ENCODE assay signal across 11 cellular contexts in the genomic region with DNA sequence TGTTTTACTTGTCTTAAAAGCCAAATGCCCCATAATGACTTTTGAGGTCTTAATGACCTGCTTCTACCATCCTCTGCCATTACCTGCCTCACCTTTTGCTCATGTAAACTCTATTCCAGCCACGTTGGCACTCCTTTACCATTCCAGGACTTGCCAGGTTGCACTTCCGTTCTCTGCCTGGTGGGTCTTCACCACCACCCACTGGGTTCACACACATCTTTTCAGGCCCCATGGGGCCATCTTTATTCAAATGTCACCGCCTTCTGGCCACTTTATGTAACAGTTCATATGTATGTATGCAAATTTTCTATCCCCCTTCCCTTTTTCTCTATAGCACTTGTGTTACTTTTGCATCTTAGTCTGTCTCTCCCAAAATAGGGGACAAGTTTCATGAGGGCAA. TPM values are rescaled to one million over a fixed set of nuclear protein-coding genes. Genes with fewer than 3 reads are reported as not detected.
A peak's percentile ranks its signal among the peaks of the same experiment; 100 is the strongest.
DNase-seq lines count a peak whose midpoint lies in the region; ATAC-seq, FAIRE-seq and TF ChIP-seq lines count a peak whose summit lies in the region.
"Had no signal": no experiment of that assay in that cellular context is flagged by ENCODE, and none has a peak within 500 bp of the region (broad histone marks: within the 10 kb centered on the region; RNA-seq: fewer than 3 reads in every experiment).

No MANE protein-coding gene starts in this region.

- in situ Hi-C loops in IMR-90 (cut with MboI; ENCODE audit: low sequenced_read_pairs) (no loop called here), GM12878 (cut with MboI) (no loop called here)

- H2AFZ ChIP-seq in IMR-90 (replicated peaks; ENCODE audit: low read length, poor library complexity) (no peak overlapping the region), GM12878 (ENCODE audit: control insufficient read depth, low read depth, low read length) (no peak overlapping the region)

- no peak overlapping the region for H2BK20ac ChIP-seq in IMR-90 (ENCODE audit: low read depth, low read length)

- H3K27me3 ChIP-seq in IMR-90 (ENCODE audit: control insufficient read depth, insufficient read depth, low read length) (no peaks in the 10 kb centered on the region), GM12878 (replicated peaks in 1 of 2; ENCODE audit: control insufficient read depth in 2 of 2, insufficient read depth in 2 of 2, low read length in 1 of 2) (no peaks in the 10 kb centered on the region)

- peaks cover 6 to 25% (median 11%) of the 10 kb centered on the region in 3 donors for H3K4me1 Mint-ChIP-seq in naive B cell

- H2BK5ac ChIP-seq in IMR-90 (ENCODE audit: low read depth, low read length, poor library complexity, severe bottlenecking) = no peak overlapping the region

- peaks cover 56 to 72% of the 10 kb centered on the region in 2 experiments for H3K79me1 ChIP-seq in IMR-90 (ENCODE audit: low read depth in 1 of 2, low read length in 2 of 2)

- no peak overlapping the region for H4K8ac ChIP-seq in IMR-90 (ENCODE audit: low read depth in 2 of 2, low read length in 2 of 2)

- H3K9me3 ChIP-seq in IMR-90 (ENCODE audit: control insufficient read depth, insufficient read depth, low read length) = no peaks in the 10 kb centered on the region
- H3K9me3 ChIP-seq in GM12878 (replicated peaks; ENCODE audit: control insufficient read depth, insufficient read depth, low read length) = no peaks in the 10 kb centered on the region

- no peak overlapping the region for H3K14ac ChIP-seq in IMR-90 (replicated peaks; ENCODE audit: low read depth, low read length)

- BruUV-seq in IMR-90 (replicated peaks; lab: Mats Ljungman, UMichigan) = no TSS peak
- BruUV-seq in GM12878 (replicated peaks; lab: Mats Ljungman, UMichigan) = no TSS peak

- H3K79me2 ChIP-seq in GM12878 (ENCODE audit: control insufficient read depth, insufficient read depth, low read length) = no peaks in the 10 kb centered on the region

- H3K9me1 ChIP-seq in IMR-90 (ENCODE audit: insufficient read depth, low read length) = peaks cover 21% of the 10 kb centered on the region; the same call in 1 of the 2 replicates

- H3K4me2 ChIP-seq in IMR-90 (ENCODE audit: low read depth, low read length) = no peak overlapping the region
- no peak overlapping the region for H3K4me2 ChIP-seq in GM12878 (ENCODE audit: control insufficient read depth, insufficient read depth)

- H3K23ac ChIP-seq in IMR-90 (ENCODE audit: low read depth, low read length) = no peak overlapping the region

- no peaks in the 10 kb centered on the region for H3K27me3 Mint-ChIP-seq in naive B cell

- H3K4ac ChIP-seq in IMR-90 (ENCODE audit: low read depth, low read length) = no peak overlapping the region

- H4K20me1 ChIP-seq in IMR-90 (ENCODE audit: insufficient read depth, low read length) = peaks cover 42% of the 10 kb centered on the region; the same call in 1 of the 2 replicates
- no peaks in the 10 kb centered on the region for H4K20me1 ChIP-seq in GM12878 (ENCODE audit: control insufficient read depth, insufficient read depth)

- H2AK5ac ChIP-seq in IMR-90 (ENCODE audit: low read depth, low read length) = no peak overlapping the region

- no peak overlapping the region for H3K9ac ChIP-seq in IMR-90 (ENCODE audit: low read depth, low read length)
- H3K9ac ChIP-seq in GM12878 (ENCODE audit: control insufficient read depth, insufficient read depth, low read length) = no peak overlapping the region

- POLR2A ChIA-PET in IMR-90 (lab: Charles Lee; ENCODE audit: unreplicated experiment) = no interaction called here
- POLR2A ChIA-PET in GM12878 (lab: Charles Lee) = interaction anchor here (1.2 kb wide), 1 partner anchor 63 kb away, joined by 3 read pairs; no protein-coding TSS in a partner anchor

- intact Hi-C loops in IMR-90 (cut with micrococcal nuclease) (loop anchor here (2.0 kb wide), 1 partner anchor 238 kb away; no protein-coding TSS in a partner anchor), GM12878 (cut with micrococcal nuclease; ENCODE audit: unreplicated experiment) (no loop called here)

- H3K36me3 ChIP-seq in IMR-90 (ENCODE audit: control insufficient read depth, insufficient read depth, low read length) (peaks cover 79% of the 10 kb centered on the region), GM12878 (ENCODE audit: control insufficient read depth in 2 of 2, insufficient read depth in 2 of 2, low read length in 1 of 2) (peaks cover 56 to 69% of the 10 kb centered on the region in 2 experiments)

- no peak overlapping the region for H4K5ac ChIP-seq in IMR-90 (ENCODE audit: low read depth, low read length)

- H3K9me3 Mint-ChIP-seq in naive B cell = no peaks in the 10 kb centered on the region

- no peak overlapping the region for H4K91ac ChIP-seq in IMR-90 (ENCODE audit: insufficient read depth, low read depth, low read length)

- TF ChIP-seq POLR2A in IMR-90 (IDR thresholded peaks at IDR 0.05; ENCODE audit: low read depth, low read length) = no peak
- no peak for TF ChIP-seq POLR2A in GM12878 (IDR thresholded peaks at IDR 0.05; ENCODE audit: low read depth, low read length)

- H2AK9ac ChIP-seq in IMR-90 (replicated peaks; ENCODE audit: low read depth, low read length, poor library complexity) = no peak overlapping the region

- SMC1A ChIA-PET in GM12878 (lab: Charles Lee; ENCODE audit: uncharacterized antibody, unreplicated experiment) = interaction anchor here (1.3 to 1.6 kb wide), 4 partner anchors 10 to 117 kb away, joined by 4 read pairs; no protein-coding TSS in a partner anchor

- WGBS in IMR-90 (ENCODE audit: extremely low coverage in 2 of 2, insufficient read length in 1 of 2), 2 experiments = 67% methylated on average over 1 of the region's 3 CpGs; no CpG with 5 or more reads in 1 of the 2 experiments
- 14% methylated on average over 3 of the region's 3 CpGs for WGBS in GM12878 (ENCODE audit: insufficient coverage, insufficient replicate concordance, low lambda C conversion rate, missing lambda C conversion rate)

- H3K27ac ChIP-seq in IMR-90 (ENCODE audit: insufficient read depth, low read length) (no peak overlapping the region), GM12878 (ENCODE audit: control insufficient read depth, insufficient read depth) (no peak overlapping the region)

- dilution Hi-C loops in IMR-90 (cut with HindIII; ENCODE audit: low sequenced_read_pairs, unreplicated experiment) = no loop called here

- TF ChIP-seq CTCF in IMR-90 (conservative IDR thresholded peaks at IDR 0.05; ENCODE audit: low read depth, low read length) (0 out of 2 replicates have a peak, but pooled peaks have one; percentile 9), GM12878 (IDR thresholded peaks at IDR 0.05 in 2 of 3, conservative IDR thresholded peaks at IDR 0.05 in 1 of 3; ENCODE audit: control insufficient read depth in 2 of 3, extremely low read depth in 1 of 3, insufficient read depth in 1 of 3, low read depth in 3 of 3, low read length in 3 of 3) (peak in 2 of 3 experiments; percentile 12 to 26; a peak in 3 of 6 replicates)

- TF ChIP-seq RAD21 in IMR-90 (IDR thresholded peaks at IDR 0.05; ENCODE audit: low read length) (peak; percentile 21; the same call in 1 of the 2 replicates), GM12878 (IDR thresholded peaks at IDR 0.05; ENCODE audit: insufficient read depth, low read depth, low read length) (peak; percentile 46; the same call in 1 of the 2 replicates)

- FAIRE-seq in GM12878 (lab: Jason Lieb, UNC) = no peak

- H3K56ac ChIP-seq in IMR-90 (ENCODE audit: extremely low read depth, insufficient read depth, low read length) = no peak overlapping the region

- no peak overlapping the region for H3K4me3 Mint-ChIP-seq in naive B cell

- H2BK15ac ChIP-seq in IMR-90 (ENCODE audit: low read depth, low read length) = no peak overlapping the region

- peaks cover 34 to 43% of the 10 kb centered on the region in 2 donors for H3K36me3 Mint-ChIP-seq in naive B cell

- no peak overlapping the region for H3K4me3 ChIP-seq in IMR-90 (ENCODE audit: insufficient read depth, low read depth, low read length)
- H3K4me3 ChIP-seq in GM12878 = no peak overlapping the region

- CTCF ChIA-PET in IMR-90 (lab: Yijun Ruan, JAX) = interaction anchor here (0.6 kb wide), 1 partner anchor 92 kb away, joined by 3 read pairs; no protein-coding TSS in a partner anchor
- CTCF ChIA-PET in GM12878 (lab: Yijun Ruan, JAX) = interaction anchor here (0.7 kb wide), 1 partner anchor 8 kb away, joined by 3 read pairs; no protein-coding TSS in a partner anchor

- DNase-seq in DMS53 (lab: John Stamatoyannopoulos, UW) = peak; percentile 31
- no peak for DNase-seq in DMS53 treated with DMSO at 0.1 percent for 48 hours (lab: John Stamatoyannopoulos, UW; ENCODE audit: unreplicated experiment)
- no peak for DNase-seq in IMR-90
- DNase-seq in GM12878 (ENCODE audit: low read depth, low spot score) = no peak
- DNase-seq in naive B cell = peak; percentile 11
- no peak for DNase-seq in NCI-H446 (lab: John Stamatoyannopoulos, UW)
- no peak for DNase-seq in pons (ENCODE audit: low spot score)
- DNase-seq: activated CD4-positive, alpha-beta T cell treated with anti-CD3 and anti-CD28 coated beads for 4 hours; cortex of kidney; stimulated activated CD4-positive, alpha-beta T cell treated with anti-CD3 and anti-CD28 coated beads, Interleukin-4, amount 100 ng/mL, for 1 hour had no signal

- TF ChIP-seq EP300 in GM12878 (IDR thresholded peaks at IDR 0.05; ENCODE audit: borderline replicate concordance in 1 of 2, control insufficient read depth in 1 of 2, low read depth in 2 of 2, low read length in 2 of 2) = no peak

- H3K4me1 ChIP-seq in IMR-90 (ENCODE audit: control insufficient read depth, insufficient read depth, low read length) = no peaks in the 10 kb centered on the region
- 0 out of 2 replicates have a peak, but pooled peaks cover 4% of the 10 kb centered on the region for H3K4me1 ChIP-seq in GM12878 (ENCODE audit: control insufficient read depth, insufficient read depth, low read length)

- ATAC-seq in IMR-90 (ENCODE audit: low read depth) (no peak), GM12878 (peak; percentile 77), naive B cell (ENCODE audit: low read depth in 2 of 2) (peak; percentile 66 to 71), GM21360 (IDR thresholded peaks at IDR 0.05; ENCODE audit: unreplicated experiment) (no peak)

- no peak overlapping the region for H2BK120ac ChIP-seq in IMR-90 (ENCODE audit: low read depth, low read length)

- H3K18ac ChIP-seq in IMR-90 (ENCODE audit: low read depth, low read length) = no peak overlapping the region

- RAD21 ChIA-PET in GM12878 (lab: Charles Lee; ENCODE audit: unreplicated experiment) = interaction anchor here (1.0 kb wide), 1 partner anchor 57 kb away, joined by 3 read pairs; no protein-coding TSS in a partner anchor

- H3K27ac Mint-ChIP-seq in naive B cell = peak overlapping the region in 4 of 6 donors; percentile 36 to 84 (median 63)

RNA-seq across cellular contexts. Expression of a gene that starts 57.7 kb away (rescaled TPM):
- total RNA-seq in IMR-90 (2012; rRNA removed) (225 and 230 TPM in 2 replicates), GM12878 (2014; rRNA removed) (74.9 and 80.2 TPM in 2 replicates), GM12878 (2014; rRNA removed; fragmentation: Illumina TruSeq; extraction: Trizol) (31.7 and 33.3 TPM in 2 replicates), GM12878 (2021) (120 and 133 TPM in 2 replicates)
- polyA plus RNA-seq in IMR-90 (2012; rRNA removed) (148 and 166 TPM in 2 replicates), GM12878 (2011; rRNA removed) (25.3 and 35.5 TPM in 2 replicates), GM12878 (2014; fragmentation: Illumina TruSeq; extraction: Trizol) (87.0 and 91.5 TPM in 2 replicates), GM12878 (2014; fragmentation: Nextera tagmentation; extraction: Ambion mirVana) (1 to 10 TPM; 3.7 to 5.1 TPM), GM12878 (2014; rRNA removed) (44.6 and 48.0 TPM in 2 replicates), GM12878 (2016; fragmentation: Nextera tagmentation; extraction: Ambion mirVana) (10 to 100 TPM; 23.7 to 29.1 TPM), naive B cell (ENCODE audit: low read depth in 6 of 6) (1 to 10 TPM; 1.6 to 3.8 (median 2.8) TPM)
- polyA plus RNA-seq in IMR-90 (2012; cell fraction: cytosol; rRNA removed) = 96.0 and 107 TPM in 2 replicates
- 278 and 358 TPM in 2 replicates for polyA plus RNA-seq in IMR-90 (2012; cell fraction: nucleus; rRNA removed; ENCODE audit: low replicate concordance)
- total RNA-seq in GM12878 (2013; cell fraction: nucleolus; rRNA removed) = 177 and 186 TPM in 2 replicates
- 57.9 TPM for polyA plus RNA-seq in GM12878 (2011; ENCODE audit: low read depth)
- polyA plus RNA-seq in GM12878 (2011; cell fraction: cytosol; rRNA removed) = 20.9 and 28.4 TPM in 2 replicates
- polyA plus RNA-seq in GM12878 (2011; cell fraction: nucleus; rRNA removed) = 107 and 121 TPM in 2 replicates
- 65.9 and 70.6 TPM in 2 replicates for polyA plus RNA-seq in GM12878 (2012)
- 53.8 and 71.5 TPM in 2 replicates for polyA minus RNA-seq in GM12878 (2011; rRNA and poly(A)+ RNA removed)
- polyA minus RNA-seq in GM12878 (2011; cell fraction: cytosol; rRNA and poly(A)+ RNA removed) = 29.8 and 34.0 TPM in 2 replicates
- polyA minus RNA-seq in GM12878 (2011; cell fraction: nucleus; rRNA and poly(A)+ RNA removed) = 56.6 and 89.7 TPM in 2 replicates

Comparison
In these comparisons a context has a peak if more than half of its experiments do, and no peak if none do; other contexts are left out.
1. DNase-seq: peak in DMS53 (single experiment) and naive B cell (single experiment); none in DMS53 treated with DMSO at 0.1 percent for 48 hours (single experiment), IMR-90 (single experiment), GM12878 (single experiment), NCI-H446 (0 of 2) and pons (single experiment).
2. ATAC-seq: peak in GM12878 (single experiment) and naive B cell (2 of 2); none in IMR-90 (single experiment) and GM21360 (single experiment).